ENCODE assay signal across 13 cellular contexts in genomic region chr4:140047017-140047640, GRCh38.
DNase-seq lines count a peak whose midpoint lies in the region; ATAC-seq, FAIRE-seq and TF ChIP-seq lines count a peak whose summit lies in the region.
"Had no signal": no experiment of that assay in that cellular context is flagged by ENCODE, and none has a peak within 500 bp of the region (broad histone marks: within the 10 kb centered on the region; RNA-seq: fewer than 3 reads in every experiment).

No MANE protein-coding gene starts in this region.

- TF ChIP-seq CTCF in CD14-positive monocyte (IDR thresholded peaks at IDR 0.05) (no peak), esophagus squamous epithelium (IDR thresholded peaks at IDR 0.05) (no peak), neural cell (IDR thresholded peaks at IDR 0.05; ENCODE audit: poor library complexity, severe bottlenecking) (no peak), D721Med (IDR thresholded peaks at IDR 0.05; ENCODE audit: insufficient read depth, missing control alignments) (no peak)

- no peaks in the 10 kb centered on the region for H3K9me2 ChIP-seq in neural cell (ENCODE audit: insufficient read depth, low read length)

- H3K9me3 ChIP-seq in esophagus squamous epithelium (no peaks in the 10 kb centered on the region), neural cell (ENCODE audit: low read length) (no peaks in the 10 kb centered on the region)

- H3K9ac ChIP-seq in neural cell (ENCODE audit: low read length) = peak overlapping the region; percentile 71

- DNase-seq in CD14-positive monocyte (ENCODE audit: low spot score) (no peak), NCI-H69 (lab: John Stamatoyannopoulos, UW) (peak; percentile 16), esophagus squamous epithelium (lab: John Stamatoyannopoulos, UW) (no peak), epidermal melanocyte (ENCODE audit: insufficient read length, low spot score) (no peak), D721Med (ENCODE audit: insufficient read length, low spot score) (no peak)
- DNase-seq: activated CD4-positive, alpha-beta T cell treated with anti-CD3 and anti-CD28 coated beads for 48 hours; NCI-H187 treated with DMSO at 0.1 percent for 48 hours; SIG-M5; stimulated activated CD4-positive, alpha-beta T cell treated with anti-CD3 and anti-CD28 coated beads, Interleukin-12 subunit alpha, Interleukin-12 subunit beta, amount 100 ng/mL, for 4 hours had no signal

- H3K4me3 Mint-ChIP-seq in CD14-positive monocyte = no peak overlapping the region
- H3K4me3 Mint-ChIP-seq: stimulated activated effector memory CD8-positive, alpha-beta T cell treated with anti-CD3 and anti-CD28 coated beads, Interleukin-12 subunit alpha, Interleukin-12 subunit beta, amount 100 ng/mL, for 72 hours had no signal

- H3K4me1 ChIP-seq in esophagus squamous epithelium = peaks cover 4 to 74% (median 39%) of the 10 kb centered on the region in 3 donors

- peaks cover 71% of the 10 kb centered on the region for H3K4me1 Mint-ChIP-seq in CD14-positive monocyte

- TF ChIP-seq RAD21 in neural cell (conservative IDR thresholded peaks at IDR 0.05) = no peak

- H3K36me3 Mint-ChIP-seq in CD14-positive monocyte = no peaks in the 10 kb centered on the region
- H3K36me3 Mint-ChIP-seq: stimulated activated effector memory CD8-positive, alpha-beta T cell treated with anti-CD3 and anti-CD28 coated beads, Interleukin-12 subunit alpha, Interleukin-12 subunit beta, amount 100 ng/mL, for 72 hours had no signal

- H3K4me3 ChIP-seq in esophagus squamous epithelium = peak overlapping the region in 2 of 4 donors; percentile 3 to 23
- H3K4me3 ChIP-seq in neural cell (ENCODE audit: low read length) = no peak overlapping the region

- FAIRE-seq in D721Med (lab: Jason Lieb, UNC) = no peak

- H3F3A ChIP-seq in neural cell (ENCODE audit: insufficient read depth, low read length, poor library complexity, severe bottlenecking) = peaks cover 6% of the 10 kb centered on the region

- H3K27me3 Mint-ChIP-seq in CD14-positive monocyte (ENCODE audit: low read depth in 3 of 3) = peaks cover 0 to 1% (median 0%) of the 10 kb centered on the region in 3 donors

- peak overlapping the region in 5 of 7 donors; percentile 20 to 72 (median 36) for H3K27ac Mint-ChIP-seq in CD14-positive monocyte
- H3K27ac Mint-ChIP-seq: stimulated activated effector memory CD8-positive, alpha-beta T cell treated with anti-CD3 and anti-CD28 coated beads, Interleukin-12 subunit alpha, Interleukin-12 subunit beta, amount 100 ng/mL, for 72 hours had no signal

- H3K9me3 Mint-ChIP-seq in CD14-positive monocyte = no peaks in the 10 kb centered on the region
- H3K9me3 Mint-ChIP-seq: stimulated activated effector memory CD8-positive, alpha-beta T cell treated with anti-CD3 and anti-CD28 coated beads, Interleukin-12 subunit alpha, Interleukin-12 subunit beta, amount 100 ng/mL, for 72 hours had no signal

- intact Hi-C loops in CD14-positive monocyte (cut with micrococcal nuclease) = no loop called here
- intact Hi-C loops in esophagus squamous epithelium (cut with DNase I) = no loop called here

- peak overlapping the region; percentile 49 to 84 (median 78) for H3K27ac ChIP-seq in esophagus squamous epithelium
- H3K27ac ChIP-seq in neural cell (ENCODE audit: low read length) = peak overlapping the region; percentile 93

- H3K79me2 ChIP-seq in neural cell (replicated peaks; ENCODE audit: insufficient read depth, low read length) = peaks cover 11% of the 10 kb centered on the region

- H3K36me3 ChIP-seq in esophagus squamous epithelium (no peaks in the 10 kb centered on the region), neural cell (ENCODE audit: insufficient read depth, low read length) (no peaks in the 10 kb centered on the region)

- H2AFZ ChIP-seq in neural cell (ENCODE audit: low read depth, low read length) = no peak overlapping the region

- no peak for TF ChIP-seq EP300 in neural cell (conservative IDR thresholded peaks at IDR 0.05; ENCODE audit: poor library complexity, severe bottlenecking)

- no peak for TF ChIP-seq POLR2A in esophagus squamous epithelium (IDR thresholded peaks at IDR 0.05)

- no peak overlapping the region for H3K4me2 ChIP-seq in neural cell (ENCODE audit: low read length)

- H4K20me1 ChIP-seq in neural cell (ENCODE audit: insufficient read depth) = no peaks in the 10 kb centered on the region

- WGBS in esophagus squamous epithelium, 2 donors = 43 to 45% methylated on average over 17 of the region's 17 CpGs

- no peak for ATAC-seq in GM21381 (IDR thresholded peaks at IDR 0.05; ENCODE audit: unreplicated experiment)
- no peak for ATAC-seq in GM18511 (IDR thresholded peaks at IDR 0.05; ENCODE audit: unreplicated experiment)
- ATAC-seq: stimulated activated effector memory CD8-positive, alpha-beta T cell treated with anti-CD3 and anti-CD28 coated beads, Interleukin-12 subunit alpha, Interleukin-12 subunit beta, amount 100 ng/mL, for 72 hours had no signal

- no peaks in the 10 kb centered on the region for H3K27me3 ChIP-seq in esophagus squamous epithelium
- H3K27me3 ChIP-seq in neural cell (ENCODE audit: insufficient read depth, low read depth, low read length) = no peaks in the 10 kb centered on the region

TF ChIP-seq in neural cell, 6 proteins besides CTCF, POLR2A, EP300 and RAD21:
- TF ChIP-seq REST (IDR thresholded peaks at IDR 0.05; ENCODE audit: borderline replicate concordance) (no peak), TAF1 (IDR thresholded peaks at IDR 0.05; ENCODE audit: low read depth) (no peak), MXI1 (conservative IDR thresholded peaks at IDR 0.05; ENCODE audit: poor library complexity, severe bottlenecking) (no peak), SMC3 (conservative IDR thresholded peaks at IDR 0.05; ENCODE audit: poor library complexity) (no peak), EZH2 (IDR thresholded peaks at IDR 0.05; ENCODE audit: borderline replicate concordance, insufficient read depth, low read length, poor library complexity, severe bottlenecking) (no peak), POLR2AphosphoS5 (IDR thresholded peaks at IDR 0.05) (no peak)
TF ChIP-seq in neural cell: peak in this region for 0.
